In genomic region chrX:73905749-73906374, GRCh38 we compare ENCODE assay signal across 1 cellular context. TPM values are rescaled to one million over a fixed set of nuclear protein-coding genes. Genes with fewer than 3 reads are reported as not detected.
"Had no signal": no experiment of that assay in that cellular context is flagged by ENCODE, and none has a peak within 500 bp of the region (broad histone marks: within the 10 kb centered on the region; RNA-seq: fewer than 3 reads in every experiment).

No MANE protein-coding gene starts in this region.

RNA-seq across cellular contexts. Expression of gene XIST, which starts 53.3 kb away (rescaled TPM):
- total RNA-seq: HT1080 had no signal
